Comparison of ENCODE assay signal across 8 cellular contexts in genomic region chr16:85028638-85029412, GRCh38. TPM values are rescaled to one million over a fixed set of nuclear protein-coding genes. Genes with fewer than 3 reads are reported as not detected.
DNase-seq lines count a peak whose midpoint lies in the region; ATAC-seq and TF ChIP-seq lines count a peak whose summit lies in the region.

No MANE protein-coding gene starts in this region.

- H3K27me3 ChIP-seq in SJSA1 (replicated peaks) (no peaks in the 10 kb centered on the region), hepatocyte (no peaks in the 10 kb centered on the region)

- H3K27me3 Mint-ChIP-seq in activated naive CD8-positive, alpha-beta T cell treated with anti-CD3 and anti-CD28 coated beads, Interleukin-2, amount 10 ng/mL, durations not matched to agents 7 days and 5 days, result no peaks in the 10 kb centered on the region

- peak overlapping the region; percentile 90 for H3K4me3 Mint-ChIP-seq in activated naive CD8-positive, alpha-beta T cell treated with anti-CD3 and anti-CD28 coated beads, Interleukin-2, amount 10 ng/mL, durations not matched to agents 7 days and 5 days

- H3K27ac ChIP-seq in SJSA1 (peak overlapping the region; percentile 6; the same call in 1 of the 2 replicates), hepatocyte (peak overlapping the region; percentile 40)

- H3K36me3 ChIP-seq in SJSA1, result peaks cover 3% of the 10 kb centered on the region; the same call in 1 of the 2 replicates
- no peaks in the 10 kb centered on the region for H3K36me3 ChIP-seq in hepatocyte (replicated peaks; ENCODE audit: insufficient read depth, low read depth)

- no peaks in the 10 kb centered on the region for H3K9me2 ChIP-seq in hepatocyte (replicated peaks; ENCODE audit: insufficient read depth)

- peaks cover 29% of the 10 kb centered on the region for H3K79me2 ChIP-seq in hepatocyte

- H3K9me3 ChIP-seq in SJSA1 (replicated peaks) (no peaks in the 10 kb centered on the region), hepatocyte (ENCODE audit: low read depth) (no peaks in the 10 kb centered on the region)

- H4K20me1 ChIP-seq in hepatocyte (ENCODE audit: insufficient read depth, poor library complexity, severe bottlenecking), result no peaks in the 10 kb centered on the region

- TF ChIP-seq CTCF in hepatocyte (IDR thresholded peaks at IDR 0.05; ENCODE audit: poor library complexity), result no peak

- H3K9me3 Mint-ChIP-seq in activated naive CD8-positive, alpha-beta T cell treated with anti-CD3 and anti-CD28 coated beads, Interleukin-2, amount 10 ng/mL, durations not matched to agents 7 days and 5 days, result no peaks in the 10 kb centered on the region

- H3K4me1 ChIP-seq in SJSA1 (replicated peaks), result peaks cover 26% of the 10 kb centered on the region
- peaks cover 25% of the 10 kb centered on the region for H3K4me1 ChIP-seq in hepatocyte (ENCODE audit: insufficient read depth)

- peak; percentile 28 for DNase-seq in NK-92 treated with Interleukin-12 subunit alpha and Interleukin-12 subunit beta, amount 100 ng/mL, for 24 hours (lab: John Stamatoyannopoulos, UW)
- DNase-seq in NK-92 (lab: John Stamatoyannopoulos, UW; ENCODE audit: unreplicated experiment) (no peak), SJSA1 (ENCODE audit: low read depth in 1 of 2, low spot score in 2 of 2) (peak in 1 of 2 experiments; percentile 60), hepatocyte (ENCODE audit: low spot score) (peak; percentile 74), NCI-H1105 (lab: John Stamatoyannopoulos, UW) (no peak), left lobe of liver (ENCODE audit: low spot score) (no peak)
- DNase-seq in activated naive CD8-positive, alpha-beta T cell treated with anti-CD3 and anti-CD28 coated beads, Interleukin-2, amount 10 ng/mL, durations not matched to agents 7 days and 5 days, result peak; percentile 55
- peak; percentile 86 for DNase-seq in stimulated activated CD4-positive, alpha-beta T cell treated with anti-CD3 and anti-CD28 coated beads, Interleukin-15, amount 100 ng/mL, for 24 hours

- H3K4me3 ChIP-seq in SJSA1 (peak overlapping the region; percentile 49), hepatocyte (peak overlapping the region; percentile 93)

- 53% methylated on average over 17 of the region's 17 CpGs for WGBS in hepatocyte (ENCODE audit: low lambda C conversion rate, missing lambda C conversion rate)

- peak; percentile 67 for ATAC-seq in activated naive CD8-positive, alpha-beta T cell treated with anti-CD3 and anti-CD28 coated beads, Interleukin-2, amount 10 ng/mL, durations not matched to agents 7 days and 5 days (ENCODE audit: low read depth)
- ATAC-seq in left lobe of liver, result no peak

- peaks cover under 1% of the 10 kb centered on the region for H3K36me3 Mint-ChIP-seq in activated naive CD8-positive, alpha-beta T cell treated with anti-CD3 and anti-CD28 coated beads, Interleukin-2, amount 10 ng/mL, durations not matched to agents 7 days and 5 days

- peaks cover 29% of the 10 kb centered on the region for H3K4me1 Mint-ChIP-seq in activated naive CD8-positive, alpha-beta T cell treated with anti-CD3 and anti-CD28 coated beads, Interleukin-2, amount 10 ng/mL, durations not matched to agents 7 days and 5 days

- POLR2A ChIA-PET in activated naive CD8-positive, alpha-beta T cell treated with anti-CD3 and anti-CD28 coated beads, Interleukin-2, amount 10 ng/mL, durations not matched to agents 7 days and 5 days (lab: Charles Lee), result interaction anchor here (0.8 to 3.4 kb wide), 5 partner anchors 17 to 58 kb away, joined by 3 to 38 read pairs (median 12); partner anchors contain the start of gene ZDHHC7

- H3K27ac Mint-ChIP-seq in activated naive CD8-positive, alpha-beta T cell treated with anti-CD3 and anti-CD28 coated beads, Interleukin-2, amount 10 ng/mL, durations not matched to agents 7 days and 5 days, result peak overlapping the region; percentile 93

- H2AFZ ChIP-seq in hepatocyte, result no peak overlapping the region

- H3K4me2 ChIP-seq in hepatocyte, result peak overlapping the region; percentile 92

RNA-seq across cellular contexts. Expression of gene KIAA0513, which starts 1.2 kb away (rescaled TPM):
- total RNA-seq in SJSA1 (2014; rRNA removed; shearing (Covaris generic)), result 3.9 and 10.4 TPM in 2 replicates
- 10 to 100 TPM; 11.6 to 13.9 TPM for total RNA-seq in activated naive CD8-positive, alpha-beta T cell treated with anti-CD3 and anti-CD28 coated beads, Interleukin-2, amount 10 ng/mL, durations not matched to agents 7 days and 5 days
- total RNA-seq in hepatocyte, result 6.9 and 14.9 TPM in 2 replicates
- 8.1 and 10.1 TPM in 2 replicates for polyA plus RNA-seq in hepatocyte
- total RNA-seq in left lobe of liver, result 5.0 TPM

RNA-seq across cellular contexts. Expression of gene ZDHHC7, which starts 17.5 kb away (rescaled TPM):
- total RNA-seq in SJSA1 (2014; rRNA removed; shearing (Covaris generic)), result 72.6 and 73.1 TPM in 2 replicates
- total RNA-seq in activated naive CD8-positive, alpha-beta T cell treated with anti-CD3 and anti-CD28 coated beads, Interleukin-2, amount 10 ng/mL, durations not matched to agents 7 days and 5 days, result 10 to 100 TPM; 30.5 to 33.7 TPM
- total RNA-seq in hepatocyte (59.2 and 65.2 TPM in 2 replicates), left lobe of liver (14.5 TPM)
- polyA plus RNA-seq in hepatocyte, result 50.0 and 51.4 TPM in 2 replicates

Comparison
In these comparisons a context has a peak if more than half of its experiments do, and no peak if none do; other contexts are left out.
1. DNase-seq: peak in NK-92 treated with Interleukin-12 subunit alpha and Interleukin-12 subunit beta, amount 100 ng/mL, for 24 hours (single experiment), activated naive CD8-positive, alpha-beta T cell treated with anti-CD3 and anti-CD28 coated beads, Interleukin-2, amount 10 ng/mL, durations not matched to agents 7 days and 5 days (single experiment), hepatocyte (single experiment) and stimulated activated CD4-positive, alpha-beta T cell treated with anti-CD3 and anti-CD28 coated beads, Interleukin-15, amount 100 ng/mL, for 24 hours (single experiment); none in NK-92 (single experiment), NCI-H1105 (single experiment) and left lobe of liver (single experiment).